In genomic region chr1:1512425-1512824, GRCh38 we compare ENCODE assay signal across 8 cellular contexts. TPM values are rescaled to one million over a fixed set of nuclear protein-coding genes. Genes with fewer than 3 reads are reported as not detected.
DNase-seq lines count a peak whose midpoint lies in the region; ATAC-seq, FAIRE-seq and TF ChIP-seq lines count a peak whose summit lies in the region.
"Not testable (repeated sequence)": the region's sequence is repeated elsewhere in the genome, so short reads cannot be mapped to it uniquely, and the experiment has no call there.

No MANE protein-coding gene starts in this region.

- peak overlapping the region; percentile 96 for H3K27ac ChIP-seq in C4-2B
- not testable (repeated sequence) for H3K27ac ChIP-seq in Karpas-422 (ENCODE audit: low read length); K562 (ENCODE audit: extremely low read depth, low read depth, low read length)
- H3K27ac ChIP-seq in naive thymus-derived CD4-positive, alpha-beta T cell (ENCODE audit: low read depth, low read length) = peak overlapping the region; percentile 85

- H3K9me2 ChIP-seq in Karpas-422 (replicated peaks; ENCODE audit: insufficient read depth, low read length) = not testable (repeated sequence)

- H3K4me1 ChIP-seq in Karpas-422 (ENCODE audit: low read length) (peaks cover 14% of the 10 kb centered on the region), K562 (replicated peaks in 1 of 2; ENCODE audit: control insufficient read depth in 2 of 2, insufficient read depth in 2 of 2, low read length in 2 of 2) (peaks cover 0 to 19% of the 10 kb centered on the region in 2 experiments; a peak in 2 of 5 replicates)
- not testable (repeated sequence) for H3K4me1 ChIP-seq in naive thymus-derived CD4-positive, alpha-beta T cell (ENCODE audit: control insufficient read depth in 2 of 2, insufficient read depth in 2 of 2, low read length in 2 of 2)

- BruUV-seq in K562 (replicated peaks; lab: Mats Ljungman, UMichigan) = not testable (repeated sequence)

- not testable (repeated sequence) for H3K9me3 ChIP-seq in Karpas-422 (ENCODE audit: low read length); K562 (replicated peaks; ENCODE audit: control insufficient read depth, insufficient read depth, low read depth, low read length); naive thymus-derived CD4-positive, alpha-beta T cell (ENCODE audit: control insufficient read depth in 2 of 3, low read length in 3 of 3)

- peak overlapping the region; percentile 93 for H3K9ac ChIP-seq in Karpas-422 (ENCODE audit: low read length)
- H3K9ac ChIP-seq in K562 (ENCODE audit: insufficient read depth in 1 of 2, low read depth in 2 of 2, low read length in 2 of 2) = peak overlapping the region; percentile 66 to 100; a peak in 3 of 4 replicates

- TF ChIP-seq RAD21 in K562 (CRISPR knock-in tag; conservative IDR thresholded peaks at IDR 0.05 in 1 of 2, IDR thresholded peaks at IDR 0.05 in 1 of 2) = not testable (repeated sequence)

- peak overlapping the region in 2 of 9 donors; percentile 58 to 85 for H3K27ac Mint-ChIP-seq in naive thymus-derived CD4-positive, alpha-beta T cell

- POLR2A ChIA-PET in K562 (lab: Yijun Ruan, JAX); naive thymus-derived CD4-positive, alpha-beta T cell (lab: Charles Lee): not testable (repeated sequence)

- DNase-seq in Karpas-422 (peak; percentile 41), K562 (ENCODE audit: extremely low read depth in 1 of 4, low spot score in 3 of 4) (peak in 1 of 4 experiments; percentile 45), germinal center (ENCODE audit: low spot score) (peak; percentile 7)
- DNase-seq in activated CD4-positive, CD25-positive, alpha-beta regulatory T cell treated with anti-CD3 and anti-CD28 coated beads, Interleukin-2, amount 50 U/mL, for 72 hours = peak; percentile 51
- peak in 5 of 9 donors; percentile 19 to 51 (median 23) for DNase-seq in naive thymus-derived CD4-positive, alpha-beta T cell
- peak; percentile 39 for DNase-seq in stimulated activated CD8-positive, alpha-beta memory T cell treated with anti-CD3 and anti-CD28 coated beads, Interleukin-4, amount 100 ng/mL, for 48 hours

- not testable (repeated sequence) for H3K36me3 ChIP-seq in Karpas-422 (ENCODE audit: insufficient read depth, low read length); naive thymus-derived CD4-positive, alpha-beta T cell (ENCODE audit: control insufficient read depth in 2 of 3, insufficient read depth in 3 of 3, low read length in 3 of 3)
- peaks cover 28% of the 10 kb centered on the region; the same call in 2 of the 3 replicates for H3K36me3 ChIP-seq in K562 (ENCODE audit: control insufficient read depth, insufficient read depth, low read length)

- H3K36me3 Mint-ChIP-seq in naive thymus-derived CD4-positive, alpha-beta T cell = not testable (repeated sequence)

- in situ Hi-C loops in K562 (cut with MboI) = not testable (repeated sequence)

- TF ChIP-seq CTCF in C4-2B (conservative IDR thresholded peaks at IDR 0.05); K562 (IDR thresholded peaks at IDR 0.05 in 2 of 3, conservative IDR thresholded peaks at IDR 0.05 in 1 of 3; ENCODE audit: insufficient read depth in 2 of 3, low read depth in 1 of 3, low read length in 3 of 3): not testable (repeated sequence)

- H3K9me1 ChIP-seq in K562 (ENCODE audit: control insufficient read depth, insufficient read depth, low read length) = not testable (repeated sequence)

- not testable (repeated sequence) for FAIRE-seq in K562 (lab: Jason Lieb, UNC)

- not testable (repeated sequence) for H3K27me3 Mint-ChIP-seq in naive thymus-derived CD4-positive, alpha-beta T cell

- H3K4me2 ChIP-seq in Karpas-422 (ENCODE audit: low read depth, low read length, poor library complexity, severe bottlenecking) (peak overlapping the region; percentile 50), K562 (ENCODE audit: insufficient read depth, low read length) (peak overlapping the region; percentile 78; the same call in 1 of the 2 replicates)

- peaks cover 25% of the 10 kb centered on the region for H3K79me2 ChIP-seq in Karpas-422 (ENCODE audit: low read length)
- H3K79me2 ChIP-seq in K562 (ENCODE audit: control insufficient read depth, insufficient read depth, low read length) = peaks cover 45% of the 10 kb centered on the region

- peak; percentile 13 for ATAC-seq in GM21825 (IDR thresholded peaks at IDR 0.05; ENCODE audit: unreplicated experiment)
- peak; percentile 17 for ATAC-seq in K562
- ATAC-seq in naive thymus-derived CD4-positive, alpha-beta T cell = peak; percentile 21

- not testable (repeated sequence) for TF ChIP-seq EP300 in K562 (IDR thresholded peaks at IDR 0.05; ENCODE audit: low read length)

- H4K20me1 ChIP-seq in Karpas-422 (ENCODE audit: insufficient read depth, low read depth, low read length); K562 (replicated peaks; ENCODE audit: control insufficient read depth, insufficient read depth, low read length): not testable (repeated sequence)

- H3K4me1 Mint-ChIP-seq in naive thymus-derived CD4-positive, alpha-beta T cell = peaks cover 6 to 21% (median 14%) of the 10 kb centered on the region in 7 donors

- H3K4me3 ChIP-seq in Karpas-422 (ENCODE audit: low read length) = peak overlapping the region; percentile 89; the same call in 1 of the 2 replicates
- H3K4me3 ChIP-seq in K562 = peak overlapping the region; percentile 93
- not testable (repeated sequence) for H3K4me3 ChIP-seq in naive thymus-derived CD4-positive, alpha-beta T cell (ENCODE audit: low read length)

- not testable (repeated sequence) for H3K27me3 ChIP-seq in Karpas-422 (ENCODE audit: low read length); K562 (ENCODE audit: control insufficient read depth in 2 of 2, insufficient read depth in 2 of 2, low read length in 2 of 2); naive thymus-derived CD4-positive, alpha-beta T cell (ENCODE audit: control insufficient read depth in 2 of 2, insufficient read depth in 2 of 2, low read length in 2 of 2)

- TF ChIP-seq POLR2A in K562 (conservative IDR thresholded peaks at IDR 0.05) = not testable (repeated sequence)

- not testable (repeated sequence) for H2AFZ ChIP-seq in Karpas-422 (ENCODE audit: low read length); K562 (ENCODE audit: low read depth, low read length)

- H3K9me3 Mint-ChIP-seq in naive thymus-derived CD4-positive, alpha-beta T cell = not testable (repeated sequence)

- CTCF ChIA-PET in K562 (lab: Yijun Ruan, JAX; ENCODE audit: low intra/inter-chr PET ratio); naive thymus-derived CD4-positive, alpha-beta T cell (lab: Charles Lee): not testable (repeated sequence)

- WGBS in K562 (ENCODE audit: insufficient coverage, low coverage, missing lambda C conversion rate) = 1% methylated on average over 30 of the region's 52 CpGs

- intact Hi-C loops in K562 (cut with micrococcal nuclease) = loop anchor here (5.0 to 10.0 kb wide), 2 partner anchors 118 to 395 kb away; partner anchors contain the start of gene CCNL2
- intact Hi-C loops in naive thymus-derived CD4-positive, alpha-beta T cell (cut with micrococcal nuclease) = loop anchor here (1.0 to 5.0 kb wide), 8 partner anchors 42 to 205 kb away; partner anchors contain the start of genes SSU72 (in 2 of the 2), ACAP3 (in 1 of the 2), ATAD3B (in 1 of the 2) and CCNL2 (in 1 of the 2)

- H3K4me3 Mint-ChIP-seq in naive thymus-derived CD4-positive, alpha-beta T cell = peak overlapping the region; percentile 48 to 90 (median 69)

RNA-seq across cellular contexts. Expression of gene ATAD3A, which starts 0.5 kb away (rescaled TPM):
- total RNA-seq in Karpas-422 (2014; rRNA removed; shearing (Covaris generic); ENCODE audit: low replicate concordance) = 12.5 and 52.1 TPM in 2 replicates
- total RNA-seq in K562 (2011; cell fraction: chromatin; rRNA removed; ENCODE audit: low replicate concordance) = 54.7 and 190 TPM in 2 replicates
- 155 and 182 TPM in 2 replicates for total RNA-seq in K562 (2011; cell fraction: nucleolus; rRNA removed)
- 64.8 and 77.4 TPM in 2 replicates for total RNA-seq in K562 (2011; cell fraction: nucleoplasm; rRNA removed)
- total RNA-seq in K562 (2014; rRNA removed) (173 and 183 TPM in 2 replicates), K562 (2014; rRNA removed; fragmentation: Illumina TruSeq; extraction: Trizol) (18.6 and 20.2 TPM in 2 replicates), K562 (2015; rRNA removed; fragmentation: Illumina TruSeq; extraction: Trizol) (80.1 and 87.1 TPM in 2 replicates), K562 (2021) (151 and 167 TPM in 2 replicates)
- polyA plus RNA-seq in K562 (2011; rRNA removed) (36.7 and 40.8 TPM in 2 replicates), K562 (2014; fragmentation: Illumina TruSeq; extraction: Trizol) (29.2 and 90.5 TPM in 2 replicates), K562 (2014; fragmentation: Nextera tagmentation; extraction: Ambion mirVana) (1 to 10 TPM in 1 of 2 experiments, under 1 TPM in 1; 0.10 to 1.0 TPM), K562 (2014; rRNA removed) (123 and 131 TPM in 2 replicates)
- polyA plus RNA-seq in K562 (2011; cell fraction: cytosol; rRNA removed) = 47.1 and 118 TPM in 2 replicates
- polyA plus RNA-seq in K562 (2011; cell fraction: nucleus; rRNA removed) = 98.3 and 162 TPM in 2 replicates
- polyA plus RNA-seq in K562 (2012) = 69.9 and 90.0 TPM in 2 replicates
- polyA minus RNA-seq in K562 (2011; rRNA and poly(A)+ RNA removed) = 14.9 and 33.5 TPM in 2 replicates
- 50.2 and 62.0 TPM in 2 replicates for polyA minus RNA-seq in K562 (2011; cell fraction: cytosol; rRNA and poly(A)+ RNA removed)
- 28.4 and 31.9 TPM in 2 replicates for polyA minus RNA-seq in K562 (2011; cell fraction: nucleus; rRNA and poly(A)+ RNA removed)
- 10 to 100 TPM; 21.0 to 41.3 (median 22.9) TPM for total RNA-seq in naive thymus-derived CD4-positive, alpha-beta T cell
- 10 to 100 TPM in 1 of 2 donors, 1 to 10 TPM in 1; 5.4 to 11.6 TPM for polyA plus RNA-seq in naive thymus-derived CD4-positive, alpha-beta T cell

RNA-seq across cellular contexts. Expression of gene TMEM240, which starts 28.0 kb away (rescaled TPM):
- total RNA-seq in Karpas-422 (2014; rRNA removed; shearing (Covaris generic); ENCODE audit: low replicate concordance) = 2.6 TPM in 1 of 2 replicates, not detected in the other
- total RNA-seq in K562 (2011; cell fraction: chromatin; rRNA removed; ENCODE audit: low replicate concordance) = 1.2 and 8.3 TPM in 2 replicates
- total RNA-seq in K562 (2011; cell fraction: nucleolus; rRNA removed) = 5.3 and 6.0 TPM in 2 replicates
- 2.6 and 6.0 TPM in 2 replicates for total RNA-seq in K562 (2011; cell fraction: nucleoplasm; rRNA removed)
- 0.78 TPM in 1 of 2 replicates, not detected in the other for total RNA-seq in K562 (2014; rRNA removed)
- total RNA-seq in K562 (2014; rRNA removed; fragmentation: Illumina TruSeq; extraction: Trizol) = not detected in 2 replicates
- 0.38 and 0.43 TPM in 2 replicates for total RNA-seq in K562 (2015; rRNA removed; fragmentation: Illumina TruSeq; extraction: Trizol)
- 1.3 and 2.0 TPM in 2 replicates for total RNA-seq in K562 (2021)
- 0.24 TPM in 2 replicates for polyA plus RNA-seq in K562 (2011; rRNA removed)
- 0.46 TPM in 1 of 2 replicates, not detected in the other for polyA plus RNA-seq in K562 (2011; cell fraction: cytosol; rRNA removed)
- polyA plus RNA-seq in K562 (2011; cell fraction: nucleus; rRNA removed) = 3.5 and 8.1 TPM in 2 replicates
- polyA plus RNA-seq in K562 (2012) = 1.1 and 3.2 TPM in 2 replicates
- not detected in 2 replicates for polyA plus RNA-seq in K562 (2014; fragmentation: Illumina TruSeq; extraction: Trizol)
- polyA plus RNA-seq in K562 (2014; fragmentation: Nextera tagmentation; extraction: Ambion mirVana) = not detected
- 0.28 and 0.94 TPM in 2 replicates for polyA plus RNA-seq in K562 (2014; rRNA removed)
- not detected in 2 replicates for polyA minus RNA-seq in K562 (2011; rRNA and poly(A)+ RNA removed)
- polyA minus RNA-seq in K562 (2011; cell fraction: cytosol; rRNA and poly(A)+ RNA removed) = not detected in 2 replicates
- polyA minus RNA-seq in K562 (2011; cell fraction: nucleus; rRNA and poly(A)+ RNA removed) = 0.56 and 0.67 TPM in 2 replicates
- 1 to 10 TPM in 3 of 5 experiments, under 1 TPM in 1, not detected in 1; 0.66 to 2.8 (median 1.7) TPM for total RNA-seq in naive thymus-derived CD4-positive, alpha-beta T cell
- under 1 TPM in 1 of 2 donors, not detected in 1; 0.84 TPM for polyA plus RNA-seq in naive thymus-derived CD4-positive, alpha-beta T cell

RNA-seq across cellular contexts. Expression of gene ATAD3B, which starts 40.9 kb away (rescaled TPM):
- total RNA-seq in Karpas-422 (2014; rRNA removed; shearing (Covaris generic); ENCODE audit: low replicate concordance) = 13.9 and 37.2 TPM in 2 replicates
- 197 and 522 TPM in 2 replicates for total RNA-seq in K562 (2011; cell fraction: chromatin; rRNA removed; ENCODE audit: low replicate concordance)
- total RNA-seq in K562 (2011; cell fraction: nucleolus; rRNA removed) = 417 and 489 TPM in 2 replicates
- total RNA-seq in K562 (2011; cell fraction: nucleoplasm; rRNA removed) = 246 and 263 TPM in 2 replicates
- total RNA-seq in K562 (2014; rRNA removed) (106 and 126 TPM in 2 replicates), K562 (2014; rRNA removed; fragmentation: Illumina TruSeq; extraction: Trizol) (10.3 and 15.6 TPM in 2 replicates), K562 (2015; rRNA removed; fragmentation: Illumina TruSeq; extraction: Trizol) (43.2 and 45.2 TPM in 2 replicates), K562 (2021) (92.0 and 93.4 TPM in 2 replicates)
- polyA plus RNA-seq in K562 (2011; rRNA removed) (27.7 and 27.9 TPM in 2 replicates), K562 (2014; fragmentation: Illumina TruSeq; extraction: Trizol) (18.9 and 42.2 TPM in 2 replicates), K562 (2014; fragmentation: Nextera tagmentation; extraction: Ambion mirVana) (under 1 TPM; 0.07 to 0.77 TPM), K562 (2014; rRNA removed) (113 and 117 TPM in 2 replicates)
- polyA plus RNA-seq in K562 (2011; cell fraction: cytosol; rRNA removed) = 18.3 and 42.9 TPM in 2 replicates
- 168 and 341 TPM in 2 replicates for polyA plus RNA-seq in K562 (2011; cell fraction: nucleus; rRNA removed)
- 31.9 and 52.8 TPM in 2 replicates for polyA plus RNA-seq in K562 (2012)
- polyA minus RNA-seq in K562 (2011; rRNA and poly(A)+ RNA removed) = 6.7 and 14.8 TPM in 2 replicates
- polyA minus RNA-seq in K562 (2011; cell fraction: cytosol; rRNA and poly(A)+ RNA removed) = 23.6 and 41.7 TPM in 2 replicates
- 44.3 and 53.4 TPM in 2 replicates for polyA minus RNA-seq in K562 (2011; cell fraction: nucleus; rRNA and poly(A)+ RNA removed)
- total RNA-seq in naive thymus-derived CD4-positive, alpha-beta T cell = 10 to 100 TPM; 42.5 to 53.8 (median 51.7) TPM
- polyA plus RNA-seq in naive thymus-derived CD4-positive, alpha-beta T cell = 1 to 10 TPM; 4.5 to 6.1 TPM
